22 cellular contexts compared by ENCODE assay signal in genomic region chr17:50469671-50470305, GRCh38. TPM values are rescaled to one million over a fixed set of nuclear protein-coding genes. Genes with fewer than 3 reads are reported as not detected.
A peak's percentile ranks its signal among the peaks of the same experiment; 100 is the strongest.
DNase-seq lines count a peak whose midpoint lies in the region; ATAC-seq lines count a peak whose summit lies in the region.
"Had no signal": no experiment of that assay in that cellular context is flagged by ENCODE, and none has a peak within 500 bp of the region (broad histone marks: within the 10 kb centered on the region; RNA-seq: fewer than 3 reads in every experiment).

No MANE protein-coding gene starts in this region.

- no peak overlapping the region for H3K27ac ChIP-seq in neuronal stem cell (replicated peaks; ENCODE audit: low read length)
- H3K27ac ChIP-seq: left lung, parathyroid adenoma, stomach, upper lobe of left lung had no signal

- H3K18ac ChIP-seq in neuronal stem cell (ENCODE audit: low read length): peak overlapping the region; percentile 80

- peaks cover 16 to 81% (median 53%) of the 10 kb centered on the region in 3 experiments for H3K27me3 ChIP-seq in neuronal stem cell (ENCODE audit: control insufficient read depth in 3 of 3, insufficient read depth in 3 of 3, low read depth in 1 of 3, low read length in 3 of 3)

- no peak overlapping the region for H3K23ac ChIP-seq in neuronal stem cell (ENCODE audit: low read depth, low read length, poor library complexity)

- H3K4me1 Mint-ChIP-seq in activated naive CD4-positive, alpha-beta T cell treated with anti-CD3 and anti-CD28 coated beads, Interleukin-2, amount 10 ng/mL, durations not matched to agents 7 days and 5 days: peaks cover 8% of the 10 kb centered on the region

- no CpG with 5 or more reads among the region's 19 CpGs for WGBS in neuronal stem cell (ENCODE audit: extremely low coverage in 2 of 2, insufficient read length in 2 of 2, insufficient replicate concordance in 1 of 2), 2 donors

- H2BK12ac ChIP-seq in neuronal stem cell (ENCODE audit: low read length): no peak overlapping the region

- peaks cover 6 to 8% of the 10 kb centered on the region in 2 donors for H3K9me3 ChIP-seq in neuronal stem cell (replicated peaks in 1 of 2; ENCODE audit: control insufficient read depth in 2 of 2, insufficient read depth in 1 of 2, low read depth in 1 of 2, low read length in 2 of 2)
- H3K9me3 ChIP-seq: Caco-2, left lung, stomach, upper lobe of left lung had no signal

- no peak overlapping the region for H2BK120ac ChIP-seq in neuronal stem cell (ENCODE audit: low read depth, low read length)

- H3K4me1 ChIP-seq in neuronal stem cell (ENCODE audit: control insufficient read depth in 2 of 2, insufficient read depth in 1 of 2, low read depth in 1 of 2, low read length in 2 of 2): peaks cover 0 to 8% of the 10 kb centered on the region in 2 donors
- H3K4me1 ChIP-seq: Caco-2 had no signal

- no peak overlapping the region for H4K91ac ChIP-seq in neuronal stem cell (ENCODE audit: low read depth, low read length, poor library complexity)

- CTCF ChIA-PET in activated naive CD4-positive, alpha-beta T cell treated with anti-CD3 and anti-CD28 coated beads, Interleukin-2, amount 10 ng/mL, durations not matched to agents 7 days and 5 days (lab: Charles Lee): no interaction called here

- no peak overlapping the region for H2BK15ac ChIP-seq in neuronal stem cell (ENCODE audit: low read length)

- intact Hi-C loops in left cardiac atrium (cut with DNase I): no loop called here

- H2AK5ac ChIP-seq in neuronal stem cell (ENCODE audit: low read depth, low read length): no peak overlapping the region

- no peaks in the 10 kb centered on the region for H3K9me3 Mint-ChIP-seq in activated naive CD4-positive, alpha-beta T cell treated with anti-CD3 and anti-CD28 coated beads, Interleukin-2, amount 10 ng/mL, durations not matched to agents 7 days and 5 days
- H3K9me3 Mint-ChIP-seq: activated naive CD4-positive, alpha-beta T cell treated with anti-CD3 and anti-CD28 coated beads for 36 hours had no signal

- H3K4ac ChIP-seq in neuronal stem cell (ENCODE audit: low read length): no peak overlapping the region

- DNase-seq in activated naive CD4-positive, alpha-beta T cell treated with anti-CD3 and anti-CD28 coated beads, Interleukin-2, amount 10 ng/mL, durations not matched to agents 7 days and 5 days: peak; percentile 18
- DNase-seq in activated naive CD4-positive, alpha-beta T cell treated with Interleukin-2 at 50 U/mL for 16 hours: no peak
- DNase-seq in islet precursor cell (peak; percentile 51), neuronal stem cell (ENCODE audit: low spot score) (no peak), inferior parietal cortex (ENCODE audit: extremely low spot score) (no peak), NCI-H2227 treated with DMSO at 0.1 percent for 48 hours (lab: John Stamatoyannopoulos, UW) (no peak), GDM1 (lab: John Stamatoyannopoulos, UW) (no peak), left cardiac atrium (no peak)
- DNase-seq: 8988T; activated CD8-positive, alpha-beta T cell treated with anti-CD3 and anti-CD28 coated beads, Interleukin-2, amount 10 ng/mL, durations not matched to agents 7 days and 5 days; activated naive CD4-positive, alpha-beta T cell treated with anti-CD3 and anti-CD28 coated beads for 36 hours; activated T-cell treated with anti-CD3 and anti-CD28 coated beads, Interleukin-2, amount 50 U/mL, for 1 hour; Caco-2; NCI-H1417 treated with DMSO at 0.1 percent for 48 hours; stimulated activated CD4-positive, alpha-beta T cell treated with anti-CD3 and anti-CD28 coated beads, Interleukin-2, amount 100 ng/mL, for 48 hours; stomach; T-helper 9 cell had no signal

- peaks cover 67% of the 10 kb centered on the region for H3K27me3 Mint-ChIP-seq in activated naive CD4-positive, alpha-beta T cell treated with anti-CD3 and anti-CD28 coated beads, Interleukin-2, amount 10 ng/mL, durations not matched to agents 7 days and 5 days

- no peak overlapping the region for H3K4me3 ChIP-seq in neuronal stem cell (ENCODE audit: low read length in 2 of 2)

- no peak for ATAC-seq in left cardiac atrium

- peak overlapping the region; percentile 56 for H3K14ac ChIP-seq in neuronal stem cell (ENCODE audit: low read length)

- no peak overlapping the region for H2AFZ ChIP-seq in neuronal stem cell (ENCODE audit: low read length)
- H2AFZ ChIP-seq: parathyroid adenoma had no signal

- no peaks in the 10 kb centered on the region for H3K79me1 ChIP-seq in neuronal stem cell (ENCODE audit: low read depth, low read length)

- no peak overlapping the region for H3K4me3 Mint-ChIP-seq in activated naive CD4-positive, alpha-beta T cell treated with anti-CD3 and anti-CD28 coated beads, Interleukin-2, amount 10 ng/mL, durations not matched to agents 7 days and 5 days
- H3K4me3 Mint-ChIP-seq: activated CD8-positive, alpha-beta T cell treated with anti-CD3 and anti-CD28 coated beads, Interleukin-2, amount 10 ng/mL, durations not matched to agents 7 days and 5 days; activated naive CD4-positive, alpha-beta T cell treated with anti-CD3 and anti-CD28 coated beads for 36 hours had no signal

- peak overlapping the region; percentile 69 for H3K4me2 ChIP-seq in neuronal stem cell (ENCODE audit: insufficient read depth, low read length, poor library complexity, severe bottlenecking)

- H2BK5ac ChIP-seq in neuronal stem cell (ENCODE audit: low read length): no peak overlapping the region

- no peaks in the 10 kb centered on the region for H3K36me3 Mint-ChIP-seq in activated naive CD4-positive, alpha-beta T cell treated with anti-CD3 and anti-CD28 coated beads, Interleukin-2, amount 10 ng/mL, durations not matched to agents 7 days and 5 days

- no peaks in the 10 kb centered on the region for H3K36me3 ChIP-seq in neuronal stem cell (replicated peaks in 1 of 2; ENCODE audit: control insufficient read depth in 2 of 2, insufficient read depth in 2 of 2, low read length in 2 of 2)

- H3K9ac ChIP-seq in neuronal stem cell (ENCODE audit: low read depth, low read length, poor library complexity): no peak overlapping the region
- H3K9ac ChIP-seq: parathyroid adenoma had no signal

- peak overlapping the region; percentile 17 for H4K8ac ChIP-seq in neuronal stem cell (ENCODE audit: low read depth, low read length)

- H3K27ac Mint-ChIP-seq in activated naive CD4-positive, alpha-beta T cell treated with anti-CD3 and anti-CD28 coated beads, Interleukin-2, amount 10 ng/mL, durations not matched to agents 7 days and 5 days: no peak overlapping the region
- H3K27ac Mint-ChIP-seq: activated CD8-positive, alpha-beta T cell treated with anti-CD3 and anti-CD28 coated beads, Interleukin-2, amount 10 ng/mL, durations not matched to agents 7 days and 5 days; activated naive CD4-positive, alpha-beta T cell treated with anti-CD3 and anti-CD28 coated beads for 36 hours had no signal

RNA-seq across cellular contexts. Expression of gene CHAD, which starts 1.1 kb away (rescaled TPM):
- not detected for polyA plus RNA-seq in neuronal stem cell (2013, experiment 1 of 2)
- polyA plus RNA-seq in neuronal stem cell (2013, experiment 2 of 2): 0.04 TPM
- total RNA-seq in left cardiac atrium: 1 to 10 TPM in 1 of 2 donors, under 1 TPM in 1; 0.37 to 1.1 TPM
- total RNA-seq: activated CD8-positive, alpha-beta T cell treated with anti-CD3 and anti-CD28 coated beads, Interleukin-2, amount 10 ng/mL, durations not matched to agents 7 days and 5 days; activated naive CD4-positive, alpha-beta T cell treated with anti-CD3 and anti-CD28 coated beads for 36 hours; Caco-2; Daoy; glomerular endothelial cell had no signal

RNA-seq across cellular contexts. Expression of gene RSAD1, which starts 8.9 kb away (rescaled TPM):
- 8.9 TPM for polyA plus RNA-seq in neuronal stem cell (2013, experiment 1 of 2)
- polyA plus RNA-seq in neuronal stem cell (2013, experiment 2 of 2): 8.5 TPM
- total RNA-seq in left cardiac atrium: 10 to 100 TPM; 31.6 to 38.8 TPM

RNA-seq across cellular contexts. Expression of gene MYCBPAP, which starts 38.5 kb away (rescaled TPM):
- polyA plus RNA-seq in neuronal stem cell (2013, experiment 1 of 2): 1.8 TPM
- 2.2 TPM for polyA plus RNA-seq in neuronal stem cell (2013, experiment 2 of 2)
- under 1 TPM; 0.39 to 0.59 TPM for total RNA-seq in left cardiac atrium

RNA-seq across cellular contexts. Expression of gene ACSF2, which starts 43.8 kb away (rescaled TPM):
- polyA plus RNA-seq in neuronal stem cell (2013, experiment 1 of 2): 12.5 TPM
- polyA plus RNA-seq in neuronal stem cell (2013, experiment 2 of 2): 13.0 TPM
- total RNA-seq in left cardiac atrium: 10 to 100 TPM; 64.8 to 66.4 TPM

Comparison
In these comparisons a context has a peak if more than half of its experiments do, and no peak if none do; other contexts are left out.
1. DNase-seq: peak in activated naive CD4-positive, alpha-beta T cell treated with anti-CD3 and anti-CD28 coated beads, Interleukin-2, amount 10 ng/mL, durations not matched to agents 7 days and 5 days (single experiment) and islet precursor cell (single experiment); none in activated naive CD4-positive, alpha-beta T cell treated with Interleukin-2 at 50 U/mL for 16 hours (single experiment), neuronal stem cell (single experiment), inferior parietal cortex (single experiment), NCI-H2227 treated with DMSO at 0.1 percent for 48 hours (single experiment), GDM1 (single experiment) and left cardiac atrium (single experiment).